In genomic region chr16:1773703-1774455, GRCh38 we compare ENCODE assay signal across 8 cellular contexts. TPM values are rescaled to one million over a fixed set of nuclear protein-coding genes. Genes with fewer than 3 reads are reported as not detected.
DNase-seq lines count a peak whose midpoint lies in the region; ATAC-seq, FAIRE-seq and TF ChIP-seq lines count a peak whose summit lies in the region.

No MANE protein-coding gene starts in this region.

- no peaks in the 10 kb centered on the region for H3K9me3 Mint-ChIP-seq in astrocyte (ENCODE audit: unreplicated experiment)

- H3K36me3 Mint-ChIP-seq in astrocyte (ENCODE audit: low read depth, unreplicated experiment): no peaks in the 10 kb centered on the region

- peaks cover 26% of the 10 kb centered on the region for H3K4me1 ChIP-seq in astrocyte (ENCODE audit: insufficient read depth, low read length)

- peak overlapping the region; percentile 83 for H3K27ac Mint-ChIP-seq in astrocyte (ENCODE audit: unreplicated experiment)

- H3K27me3 ChIP-seq in astrocyte (ENCODE audit: insufficient read depth, low read length): no peaks in the 10 kb centered on the region

- H3K4me2 ChIP-seq in astrocyte (ENCODE audit: low read length): peak overlapping the region; percentile 91

- no peaks in the 10 kb centered on the region for H3K36me3 ChIP-seq in astrocyte (ENCODE audit: insufficient read depth, low read length)

- peak; percentile 0 for ATAC-seq in GM18907 (IDR thresholded peaks at IDR 0.05; ENCODE audit: unreplicated experiment)
- no peak for ATAC-seq in HG02571 (IDR thresholded peaks at IDR 0.05; ENCODE audit: unreplicated experiment)
- no peak for ATAC-seq in GM21619 (IDR thresholded peaks at IDR 0.05; ENCODE audit: unreplicated experiment)

- TF ChIP-seq CTCF in NB4 (IDR thresholded peaks at IDR 0.05; ENCODE audit: low read depth, low read length): no peak
- no peak for TF ChIP-seq CTCF in astrocyte (IDR thresholded peaks at IDR 0.05; ENCODE audit: insufficient read depth, low read depth, low read length)

- H3K4me1 Mint-ChIP-seq in astrocyte (ENCODE audit: low read depth, unreplicated experiment): peaks cover 6% of the 10 kb centered on the region

- H3K27ac ChIP-seq in astrocyte (ENCODE audit: low read depth, low read length) (peak overlapping the region; percentile 71), substantia nigra (ENCODE audit: low read depth, low read length, poor library complexity, severe bottlenecking) (peak overlapping the region; percentile 88)

- peak overlapping the region; percentile 91 for H3K9ac ChIP-seq in astrocyte (ENCODE audit: low read length)

- H3K79me2 ChIP-seq in astrocyte (ENCODE audit: insufficient read depth, low read length): peaks cover 39% of the 10 kb centered on the region

- peak overlapping the region; percentile 71 for H2AFZ ChIP-seq in astrocyte (ENCODE audit: low read depth, low read length)

- no peak for FAIRE-seq in astrocyte (lab: Jason Lieb, UNC)

- TF ChIP-seq POLR2A in NB4 (IDR thresholded peaks at IDR 0.05; ENCODE audit: extremely low read depth, insufficient read length): no peak

- H3K4me3 Mint-ChIP-seq in astrocyte (ENCODE audit: unreplicated experiment): peak overlapping the region; percentile 86

- peak; percentile 56 for DNase-seq in NB4 (ENCODE audit: low read depth)
- no peak for DNase-seq in astrocyte (ENCODE audit: low read depth)
- peak; percentile 60 for DNase-seq in iris pigment epithelial cell (ENCODE audit: low read depth)
- peak in 11 of 49 donors; percentile 18 to 55 (median 31) for DNase-seq in substantia nigra (lab: John Stamatoyannopoulos, UW)
- DNase-seq in NCI-H524 (lab: John Stamatoyannopoulos, UW): no peak

- H4K20me1 ChIP-seq in astrocyte (ENCODE audit: insufficient read depth, low read length): peaks cover 43% of the 10 kb centered on the region

- H3K4me3 ChIP-seq in NB4 (ENCODE audit: low read depth, low read length) (peak overlapping the region; percentile 64), astrocyte (ENCODE audit: insufficient read depth, low read depth, low read length) (peak overlapping the region; percentile 66)

- no peaks in the 10 kb centered on the region for H3K9me3 ChIP-seq in astrocyte (ENCODE audit: insufficient read depth, low read depth, low read length)

- no peaks in the 10 kb centered on the region for H3K27me3 Mint-ChIP-seq in astrocyte (ENCODE audit: low read depth, unreplicated experiment)

RNA-seq across cellular contexts. Expression of gene MRPS34, which starts 0.9 kb away (rescaled TPM):
- total RNA-seq in astrocyte: 74.0 and 80.2 TPM in 2 replicates

RNA-seq across cellular contexts. Expression of gene EME2, which starts 1.3 kb away (rescaled TPM):
- 21.4 and 23.3 TPM in 2 replicates for total RNA-seq in astrocyte

RNA-seq across cellular contexts. Expression of gene NME3, which starts 2.5 kb away (rescaled TPM):
- 36.3 and 42.7 TPM in 2 replicates for total RNA-seq in astrocyte

RNA-seq across cellular contexts. Expression of gene SPSB3, which starts 8.5 kb away (rescaled TPM):
- total RNA-seq in astrocyte: 21.8 and 23.3 TPM in 2 replicates

RNA-seq across cellular contexts. Expression of gene NUBP2, which starts 8.9 kb away (rescaled TPM):
- 41.4 and 45.2 TPM in 2 replicates for total RNA-seq in astrocyte

Comparison
In these comparisons a context has a peak if more than half of its experiments do, and no peak if none do; other contexts are left out.
1. DNase-seq: peak in NB4 (single experiment) and iris pigment epithelial cell (single experiment); none in astrocyte (single experiment) and NCI-H524 (0 of 2).